Comparison of ENCODE assay signal across 20 cellular contexts in the genomic region with DNA sequence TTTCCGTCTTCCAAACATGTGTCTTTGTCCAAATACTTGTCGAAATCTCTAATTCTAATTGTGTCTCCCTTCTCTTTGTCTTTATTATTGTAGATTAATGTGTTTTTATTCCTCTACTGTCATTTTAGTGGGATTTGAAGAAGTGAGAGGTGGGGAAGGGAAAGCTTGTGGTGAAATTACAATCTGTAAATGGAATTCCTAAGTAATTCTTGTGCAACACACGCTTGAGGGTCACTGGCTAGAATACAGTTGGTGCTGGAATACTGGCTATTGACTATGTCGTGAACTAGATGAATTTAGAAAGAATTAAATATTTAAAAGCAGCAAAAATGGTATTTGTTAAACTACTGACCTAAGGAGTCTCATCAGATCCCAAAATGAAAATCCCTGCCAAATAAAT.
"Had no signal": no experiment of that assay in that cellular context is flagged by ENCODE, and none has a peak within 500 bp of the region (broad histone marks: within the 10 kb centered on the region; RNA-seq: fewer than 3 reads in every experiment).

No MANE protein-coding gene starts in this region.

- DNase-seq: activated CD4-positive, alpha-beta T cell treated with anti-CD3 and anti-CD28 coated beads, Interleukin-2, amount 10 ng/mL, durations not matched to agents 24 days and 14 days; activated CD8-positive, alpha-beta T cell treated with anti-CD3 and anti-CD28 coated beads, Interleukin-2, amount 10 ng/mL, durations not matched to agents 7 days and 5 days; activated gamma-delta T cell treated with Interleukin-2 at 50 U/mL for 16 hours; activated T-cell treated with anti-CD3 and anti-CD28 coated beads, Interleukin-2, amount 50 U/mL, for 1 hour; colonic mucosa; dorsolateral prefrontal cortex; esophagus squamous epithelium; foreskin melanocyte; naive thymus-derived CD4-positive, alpha-beta T cell; retina; spleen; stimulated activated CD4-positive, alpha-beta T cell treated with anti-CD3 and anti-CD28 coated beads, Interleukin-4, amount 100 ng/mL, for 24 hours; stimulated activated naive CD4-positive, alpha-beta T cell treated with Interleukin-2 at 50 U/mL for 16 hours had no signal

- H3K27me3 ChIP-seq: ascending aorta, breast epithelium, colonic mucosa, dorsolateral prefrontal cortex, esophagus squamous epithelium, neural progenitor cell, vagina had no signal

- H3K9me3 ChIP-seq: ascending aorta, breast epithelium, colonic mucosa, esophagus squamous epithelium, thoracic aorta, vagina had no signal

- H3K4me2 ChIP-seq: neural progenitor cell had no signal

- H3K4me1 ChIP-seq: ascending aorta, breast epithelium, colonic mucosa, esophagus squamous epithelium, neural progenitor cell, spleen, vagina had no signal

- H3K4me3 ChIP-seq: ascending aorta, breast epithelium, colonic mucosa, dorsolateral prefrontal cortex, esophagus squamous epithelium, lung, neural progenitor cell, spleen, thoracic aorta, vagina had no signal

- ATAC-seq: activated CD4-positive, CD25-positive, alpha-beta regulatory T cell treated with anti-CD3 and anti-CD28 coated beads, Interleukin-2, amount 50 U/mL, for 24 hours; activated CD8-positive, alpha-beta T cell treated with anti-CD3 and anti-CD28 coated beads, Interleukin-2, amount 10 ng/mL, durations not matched to agents 7 days and 5 days; naive thymus-derived CD4-positive, alpha-beta T cell had no signal

- H3K9ac ChIP-seq: neural progenitor cell had no signal

- H3K27ac ChIP-seq: ascending aorta, breast epithelium, colonic mucosa, dorsolateral prefrontal cortex, esophagus squamous epithelium, neural progenitor cell, spleen, thoracic aorta, vagina had no signal

- H3K36me3 ChIP-seq: ascending aorta, breast epithelium, colonic mucosa, esophagus squamous epithelium, neural progenitor cell, spleen, thoracic aorta, vagina had no signal

- H2AFZ ChIP-seq: neural progenitor cell had no signal
